8 cellular contexts compared by ENCODE assay signal in the genomic region with DNA sequence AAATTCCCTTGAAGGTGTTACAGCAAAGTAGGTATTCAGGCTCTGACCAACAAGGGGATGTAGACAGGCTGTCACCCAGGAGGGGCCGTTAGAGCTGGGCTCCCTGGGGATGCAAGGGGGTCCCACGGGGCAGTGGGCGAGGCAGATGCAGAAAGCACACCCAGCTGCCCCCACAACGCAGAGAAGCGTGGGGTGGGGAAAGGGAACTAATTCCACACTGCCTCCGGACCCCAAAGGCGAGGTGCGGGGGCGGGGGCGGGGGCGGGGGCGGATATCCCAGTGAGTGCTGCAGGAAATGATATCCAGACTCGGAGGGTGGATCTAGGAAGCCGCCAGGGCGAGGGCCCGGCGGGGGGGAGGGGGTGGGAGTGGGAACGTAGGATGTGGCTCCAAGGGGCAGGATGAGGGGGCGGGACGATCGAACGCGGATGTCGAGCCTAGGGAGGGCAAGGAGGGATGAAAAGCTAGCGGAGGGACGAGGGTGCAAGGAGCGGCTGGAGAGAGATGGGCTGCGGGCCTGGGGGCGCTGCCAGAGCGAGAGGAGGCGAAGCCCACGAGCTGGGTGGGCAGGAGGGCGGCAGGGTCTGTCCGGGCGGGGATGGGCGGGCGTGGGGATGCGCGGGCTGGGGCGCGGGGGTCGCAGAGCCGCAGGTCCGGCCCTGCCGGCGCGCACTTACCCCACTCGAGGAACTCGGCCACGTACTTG. TPM values are rescaled to one million over a fixed set of nuclear protein-coding genes. Genes with fewer than 3 reads are reported as not detected.
DNase-seq lines count a peak whose midpoint lies in the region; ATAC-seq and TF ChIP-seq lines count a peak whose summit lies in the region.

No MANE protein-coding gene starts in this region.

- CTCF ChIA-PET in AG04450 (lab: Charles Lee): interaction anchor here (0.6 to 1.6 kb wide), 3 partner anchors 18 to 1949 kb away, joined by 3 to 5 read pairs (median 3); no protein-coding TSS in a partner anchor

- 1% methylated on average over 23 of the region's 50 CpGs for WGBS in right lobe of liver (ENCODE audit: insufficient coverage, low coverage, low lambda C conversion rate, missing lambda C conversion rate)

- TF ChIP-seq CTCF in AG04450 (IDR thresholded peaks at IDR 0.05; ENCODE audit: low read depth, low read length) (no peak), right lobe of liver (IDR thresholded peaks at IDR 0.05) (peak in 1 of 4 donors; percentile 25), tibial artery (IDR thresholded peaks at IDR 0.05) (no peak)

- H3K27ac ChIP-seq in AG04450 (ENCODE audit: low read depth, low read length) (peak overlapping the region; percentile 57), right lobe of liver (peak overlapping the region; percentile 75 to 90 (median 88)), tibial artery (peak overlapping the region; percentile 90 to 97)

- H3K9me3 ChIP-seq in AG04450 (ENCODE audit: control insufficient read depth, insufficient read depth, low read length): no peaks in the 10 kb centered on the region
- H3K9me3 ChIP-seq in right lobe of liver: no peaks in the 10 kb centered on the region
- no peaks in the 10 kb centered on the region for H3K9me3 ChIP-seq in tibial artery

- H3K9me3 Mint-ChIP-seq in dendritic cell treated with granulocyte-macrophage colony-stimulating factor and Interleukin-4, amounts not matched to agents 40 ng/mL and 50 ng/mL, for 4 days: no peaks in the 10 kb centered on the region

- DNase-seq in AG04450 (ENCODE audit: low read depth, low spot score): no peak
- DNase-seq in NCI-H748 treated with DMSO at 0.1 percent for 48 hours (lab: John Stamatoyannopoulos, UW): peak; percentile 59
- DNase-seq in right lobe of liver: peak; percentile 82 to 88 (median 83)
- DNase-seq in tibial artery: peak; percentile 59 to 77
- no peak for DNase-seq in NCI-H1436 treated with DMSO at 0.1 percent for 48 hours (lab: John Stamatoyannopoulos, UW)

- H3K4me3 ChIP-seq in AG04450 (ENCODE audit: low read depth, low read length) (peak overlapping the region; percentile 96), right lobe of liver (peak overlapping the region; percentile 76 to 96 (median 82)), tibial artery (peak overlapping the region; percentile 93 to 100)

- H3K4me1 ChIP-seq in right lobe of liver: peaks cover 0 to 44% (median 11%) of the 10 kb centered on the region in 4 donors
- peaks cover 0 to 65% (median 33%) of the 10 kb centered on the region in 4 donors for H3K4me1 ChIP-seq in tibial artery

- H3K27me3 ChIP-seq in AG04450 (ENCODE audit: control insufficient read depth, insufficient read depth, low read length): no peaks in the 10 kb centered on the region
- no peaks in the 10 kb centered on the region for H3K27me3 ChIP-seq in right lobe of liver
- no peaks in the 10 kb centered on the region for H3K27me3 ChIP-seq in tibial artery

- TF ChIP-seq POLR2A in right lobe of liver (IDR thresholded peaks at IDR 0.05): no peak

- peaks cover 33% of the 10 kb centered on the region for H3K27me3 Mint-ChIP-seq in dendritic cell treated with granulocyte-macrophage colony-stimulating factor and Interleukin-4, amounts not matched to agents 40 ng/mL and 50 ng/mL, for 4 days

- POLR2A ChIA-PET in AG04450 (lab: Yijun Ruan, JAX): no interaction called here

- ATAC-seq in GM21526 (IDR thresholded peaks at IDR 0.05; ENCODE audit: low FRiP score, unreplicated experiment) (peak; percentile 5), right lobe of liver (peak; percentile 32 to 59 (median 50)), HG03280 (IDR thresholded peaks at IDR 0.05; ENCODE audit: unreplicated experiment) (no peak)

- peaks cover 13% of the 10 kb centered on the region for H3K36me3 Mint-ChIP-seq in dendritic cell treated with granulocyte-macrophage colony-stimulating factor and Interleukin-4, amounts not matched to agents 40 ng/mL and 50 ng/mL, for 4 days (ENCODE audit: low read depth)

- H3K4me3 Mint-ChIP-seq in dendritic cell treated with granulocyte-macrophage colony-stimulating factor and Interleukin-4, amounts not matched to agents 40 ng/mL and 50 ng/mL, for 4 days: peak overlapping the region; percentile 92

- peak overlapping the region; percentile 75 for H3K27ac Mint-ChIP-seq in dendritic cell treated with granulocyte-macrophage colony-stimulating factor and Interleukin-4, amounts not matched to agents 40 ng/mL and 50 ng/mL, for 4 days

- intact Hi-C loops in dendritic cell treated with granulocyte-macrophage colony-stimulating factor and Interleukin-4, amounts not matched to agents 40 ng/mL and 50 ng/mL, for 4 days (cut with micrococcal nuclease): no loop called here
- intact Hi-C loops in right lobe of liver (cut with DNase I): no loop called here
- intact Hi-C loops in tibial artery (cut with DNase I; ENCODE audit: low total_unique reads): no loop called here

- H3K4me1 Mint-ChIP-seq in dendritic cell treated with granulocyte-macrophage colony-stimulating factor and Interleukin-4, amounts not matched to agents 40 ng/mL and 50 ng/mL, for 4 days (ENCODE audit: low read depth): peaks cover 51% of the 10 kb centered on the region

- H3K36me3 ChIP-seq in right lobe of liver: no peaks in the 10 kb centered on the region
- H3K36me3 ChIP-seq in tibial artery: no peaks in the 10 kb centered on the region

RNA-seq across cellular contexts. Expression of a gene that starts 0.9 kb away (rescaled TPM):
- 57.0 and 66.8 TPM in 2 replicates for polyA plus RNA-seq in AG04450 (2011; rRNA removed)
- 109 and 133 TPM in 2 replicates for polyA minus RNA-seq in AG04450 (2011; rRNA and poly(A)+ RNA removed)
- 10 to 100 TPM; 38.4 to 55.5 (median 43.0) TPM for total RNA-seq in right lobe of liver

RNA-seq across cellular contexts. Expression of a gene that starts 27.5 kb away (rescaled TPM):
- not detected in 2 replicates for polyA plus RNA-seq in AG04450 (2011; rRNA removed)
- not detected in 2 replicates for polyA minus RNA-seq in AG04450 (2011; rRNA and poly(A)+ RNA removed)
- not detected for total RNA-seq in right lobe of liver

RNA-seq across cellular contexts. Expression of a gene that starts 38.0 kb away (rescaled TPM):
- polyA plus RNA-seq in AG04450 (2011; rRNA removed): not detected in 2 replicates
- 0.37 TPM in 1 of 2 replicates, not detected in the other for polyA minus RNA-seq in AG04450 (2011; rRNA and poly(A)+ RNA removed)
- 10 to 100 TPM; 34.2 to 87.1 (median 48.1) TPM for total RNA-seq in right lobe of liver

Comparison
In these comparisons a context has a peak if more than half of its experiments do, and no peak if none do; other contexts are left out.
1. DNase-seq: peak in NCI-H748 treated with DMSO at 0.1 percent for 48 hours (single experiment), right lobe of liver (3 of 3) and tibial artery (2 of 2); none in AG04450 (single experiment) and NCI-H1436 treated with DMSO at 0.1 percent for 48 hours (single experiment).
2. Peak in every context shown above with its lines, with median percentiles within 50 percentile points of each other: H3K27ac ChIP-seq and H3K4me3 ChIP-seq.